1 cellular context compared by ENCODE assay signal in the genomic region with DNA sequence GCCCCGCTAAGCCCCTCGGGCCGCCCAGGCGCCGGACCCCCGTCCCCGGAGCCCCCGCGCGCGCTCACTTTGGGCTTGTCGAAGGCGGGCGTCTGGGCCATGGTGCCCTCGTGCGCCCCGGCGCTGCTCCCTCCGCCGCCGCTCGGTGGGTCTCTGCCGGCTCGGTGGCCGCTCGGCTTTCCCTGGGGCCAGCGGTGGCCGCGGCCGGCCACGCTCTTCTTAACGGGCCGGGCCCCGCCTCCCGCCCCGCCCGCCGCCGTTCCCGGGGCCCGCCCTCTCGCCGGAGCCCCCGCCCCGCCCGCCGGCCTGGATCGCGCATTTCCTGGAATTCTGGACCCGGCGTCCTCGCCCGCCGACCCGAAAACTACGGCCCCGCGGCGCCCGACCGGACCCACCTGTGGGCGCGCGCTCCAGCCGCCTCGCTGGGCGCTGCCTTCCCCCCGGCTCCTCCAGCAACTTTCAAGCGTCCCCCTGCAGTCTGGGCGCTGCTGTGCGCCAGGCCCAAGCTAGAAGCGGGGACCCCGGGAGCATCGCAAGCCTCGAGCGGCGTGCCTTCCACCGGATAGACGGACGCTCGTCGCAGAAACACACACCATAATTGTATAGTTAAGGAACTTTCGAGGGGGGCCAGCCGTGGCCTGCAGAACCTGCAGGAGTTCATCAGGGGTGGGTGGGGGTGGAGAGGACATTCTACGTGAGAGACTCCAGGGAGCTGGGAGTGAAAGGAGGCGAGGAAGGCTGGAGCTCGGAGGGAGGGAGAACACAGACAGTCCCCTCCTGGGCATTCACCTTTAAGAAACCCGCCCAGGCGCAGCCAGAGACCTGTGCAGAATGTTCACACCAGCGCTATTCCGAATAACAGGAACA.
TF ChIP-seq lines count a peak whose summit lies in the region.

A gene (minus strand): TSS at position 193 of the 867 bp plus-strand sequence. CDS start 92 bp downstream, at position 101.

TF ChIP-seq in WTC11, 78 proteins besides CTCF, POLR2A, EP300 and RAD21 (continued from another document):
- TF ChIP-seq, protein P1, sequence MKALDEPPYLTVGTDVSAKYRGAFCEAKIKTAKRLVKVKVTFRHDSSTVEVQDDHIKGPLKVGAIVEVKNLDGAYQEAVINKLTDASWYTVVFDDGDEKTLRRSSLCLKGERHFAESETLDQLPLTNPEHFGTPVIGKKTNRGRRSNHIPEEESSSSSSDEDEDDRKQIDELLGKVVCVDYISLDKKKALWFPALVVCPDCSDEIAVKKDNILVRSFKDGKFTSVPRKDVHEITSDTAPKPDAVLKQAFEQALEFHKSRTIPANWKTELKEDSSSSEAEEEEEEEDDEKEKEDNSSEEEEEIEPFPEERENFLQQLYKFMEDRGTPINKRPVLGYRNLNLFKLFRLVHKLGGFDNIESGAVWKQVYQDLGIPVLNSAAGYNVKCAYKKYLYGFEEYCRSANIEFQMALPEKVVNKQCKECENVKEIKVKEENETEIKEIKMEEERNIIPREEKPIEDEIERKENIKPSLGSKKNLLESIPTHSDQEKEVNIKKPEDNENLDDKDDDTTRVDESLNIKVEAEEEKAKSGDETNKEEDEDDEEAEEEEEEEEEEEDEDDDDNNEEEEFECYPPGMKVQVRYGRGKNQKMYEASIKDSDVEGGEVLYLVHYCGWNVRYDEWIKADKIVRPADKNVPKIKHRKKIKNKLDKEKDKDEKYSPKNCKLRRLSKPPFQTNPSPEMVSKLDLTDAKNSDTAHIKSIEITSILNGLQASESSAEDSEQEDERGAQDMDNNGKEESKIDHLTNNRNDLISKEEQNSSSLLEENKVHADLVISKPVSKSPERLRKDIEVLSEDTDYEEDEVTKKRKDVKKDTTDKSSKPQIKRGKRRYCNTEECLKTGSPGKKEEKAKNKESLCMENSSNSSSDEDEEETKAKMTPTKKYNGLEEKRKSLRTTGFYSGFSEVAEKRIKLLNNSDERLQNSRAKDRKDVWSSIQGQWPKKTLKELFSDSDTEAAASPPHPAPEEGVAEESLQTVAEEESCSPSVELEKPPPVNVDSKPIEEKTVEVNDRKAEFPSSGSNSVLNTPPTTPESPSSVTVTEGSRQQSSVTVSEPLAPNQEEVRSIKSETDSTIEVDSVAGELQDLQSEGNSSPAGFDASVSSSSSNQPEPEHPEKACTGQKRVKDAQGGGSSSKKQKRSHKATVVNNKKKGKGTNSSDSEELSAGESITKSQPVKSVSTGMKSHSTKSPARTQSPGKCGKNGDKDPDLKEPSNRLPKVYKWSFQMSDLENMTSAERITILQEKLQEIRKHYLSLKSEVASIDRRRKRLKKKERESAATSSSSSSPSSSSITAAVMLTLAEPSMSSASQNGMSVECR (CRISPR knock-in tag; IDR thresholded peaks at IDR 0.05; ENCODE audit: borderline replicate concordance) = peak; percentile 51; the same call in 1 of the 2 replicates
TF ChIP-seq in WTC11: peak in this region for 3.
